7 cellular contexts compared by ENCODE assay signal in the genomic region with DNA sequence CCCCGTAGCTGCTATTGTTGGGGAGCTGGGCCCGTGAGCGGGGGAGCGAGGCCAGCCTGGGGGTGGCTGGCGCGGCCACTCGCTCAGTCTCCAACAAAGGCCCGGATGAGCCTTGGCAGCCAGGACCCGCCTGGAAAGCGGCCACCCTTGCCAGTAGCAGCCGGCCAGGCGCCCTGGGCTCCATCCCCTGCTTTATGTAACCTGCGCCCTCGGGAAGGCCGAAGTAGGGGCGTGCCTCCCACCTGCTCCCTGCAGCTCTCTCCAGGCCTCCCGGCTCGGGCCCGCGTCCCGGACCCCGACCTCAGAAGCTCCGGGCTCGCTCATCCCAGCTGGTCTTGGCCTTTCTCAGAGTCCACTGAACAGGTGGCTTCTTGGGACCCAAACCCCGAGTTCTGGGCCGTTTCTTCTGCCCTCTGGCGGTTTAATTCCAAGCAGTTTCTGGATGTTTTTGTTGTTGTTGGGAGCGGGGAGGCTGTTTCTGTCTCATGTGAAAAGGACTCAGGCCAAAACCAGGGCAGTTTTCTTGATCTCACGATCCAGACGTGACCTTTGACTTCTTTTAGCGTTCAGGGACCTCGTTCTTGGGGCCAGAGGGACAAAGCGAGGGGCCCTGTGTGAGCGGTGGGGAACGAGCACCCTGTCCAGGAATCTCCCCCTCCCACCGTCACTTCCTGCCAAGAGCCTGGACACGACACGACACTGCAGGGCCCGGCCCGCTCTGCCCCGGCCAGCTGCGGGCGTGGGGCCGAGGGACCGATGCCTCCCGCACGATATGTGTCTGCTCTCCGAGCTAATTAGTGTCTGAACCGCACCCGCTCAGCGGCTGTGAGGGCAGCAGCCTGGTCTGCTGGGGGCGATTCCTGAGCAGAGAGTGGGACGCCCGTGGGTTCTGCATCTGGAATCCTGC. TPM values are rescaled to one million over a fixed set of nuclear protein-coding genes. Genes with fewer than 3 reads are reported as not detected.
DNase-seq lines count a peak whose midpoint lies in the region; TF ChIP-seq lines count a peak whose summit lies in the region.

No MANE protein-coding gene starts in this region.

- H3K9ac ChIP-seq in KMS-11 (peak overlapping the region; percentile 40; the same call in 1 of the 2 replicates), smooth muscle cell (ENCODE audit: low read depth) (peak overlapping the region; percentile 83)

- H3K79me2 ChIP-seq in KMS-11 (ENCODE audit: insufficient read depth, low read depth) (peaks cover 17% of the 10 kb centered on the region; the same call in 1 of the 2 replicates), smooth muscle cell (ENCODE audit: low read depth) (peaks cover 45% of the 10 kb centered on the region)

- H2AFZ ChIP-seq in KMS-11 (ENCODE audit: low read depth) (no peak overlapping the region; the same call in 1 of the 2 replicates), smooth muscle cell (ENCODE audit: low read depth) (no peak overlapping the region)

- peaks cover 6% of the 10 kb centered on the region; the same call in 1 of the 2 replicates for H4K20me1 ChIP-seq in KMS-11 (ENCODE audit: insufficient read depth)
- H4K20me1 ChIP-seq in smooth muscle cell (ENCODE audit: low read depth), result peaks cover 47% of the 10 kb centered on the region

- H3K9me3 ChIP-seq in smooth muscle cell (replicated peaks; ENCODE audit: low read depth), result no peaks in the 10 kb centered on the region

- no peaks in the 10 kb centered on the region for H3K36me3 ChIP-seq in KMS-11 (ENCODE audit: insufficient read depth)
- no peaks in the 10 kb centered on the region for H3K36me3 ChIP-seq in smooth muscle cell (ENCODE audit: low read depth)

- DNase-seq in GM04503 (ENCODE audit: low read depth), result peak; percentile 36
- peak; percentile 27 for DNase-seq in T1000 (lab: John Stamatoyannopoulos, UW)
- peak; percentile 61 for DNase-seq in dedifferentiated amniotic fluid mesenchymal stem cell (ENCODE audit: extremely low spot score)
- DNase-seq in kidney glomerular epithelial cell (lab: John Stamatoyannopoulos, UW), result peak; percentile 59
- DNase-seq in smooth muscle cell (lab: John Stamatoyannopoulos, UW; ENCODE audit: unreplicated experiment), result peak; percentile 56
- DNase-seq in NCI-H1930 (lab: John Stamatoyannopoulos, UW), result no peak

- no peak overlapping the region; the same call in 1 of the 2 replicates for H3K27ac ChIP-seq in KMS-11
- H3K27ac ChIP-seq in smooth muscle cell (ENCODE audit: low read depth), result peak overlapping the region; percentile 90

- H3K4me1 ChIP-seq in KMS-11 (ENCODE audit: low read depth, poor library complexity, severe bottlenecking) (peaks cover 15% of the 10 kb centered on the region), smooth muscle cell (ENCODE audit: low read depth) (peaks cover 11% of the 10 kb centered on the region)

- peaks cover 6% of the 10 kb centered on the region for H3F3A ChIP-seq in smooth muscle cell (ENCODE audit: low read depth)

- H3K4me3 ChIP-seq in KMS-11 (IDR thresholded peaks at IDR 0.05; ENCODE audit: insufficient read depth, low read depth, low read length) (no peak overlapping the region), smooth muscle cell (peak overlapping the region; percentile 88)

- WGBS in smooth muscle cell (ENCODE audit: low lambda C conversion rate), result 4% methylated on average over 43 of the region's 54 CpGs

- TF ChIP-seq CTCF in KMS-11 (conservative IDR thresholded peaks at IDR 0.05; ENCODE audit: low read depth, low read length) (peak; percentile 56), smooth muscle cell (IDR thresholded peaks at IDR 0.05; ENCODE audit: borderline replicate concordance, insufficient read depth, poor library complexity, severe bottlenecking) (peak; percentile 46)

- H3K4me2 ChIP-seq in KMS-11 (peak overlapping the region; percentile 96), smooth muscle cell (peak overlapping the region; percentile 100)

- peaks cover 7% of the 10 kb centered on the region for H3K27me3 ChIP-seq in KMS-11 (ENCODE audit: insufficient read depth, low read depth)
- no peaks in the 10 kb centered on the region for H3K27me3 ChIP-seq in smooth muscle cell (ENCODE audit: low read depth)

RNA-seq across cellular contexts. Expression of a gene that starts 1.3 kb away (rescaled TPM):
- total RNA-seq in smooth muscle cell, result 67.7 and 72.7 TPM in 2 replicates
- 151 and 159 TPM in 2 replicates for polyA plus RNA-seq in smooth muscle cell

RNA-seq across cellular contexts. Expression of a gene that starts 11.0 kb away (rescaled TPM):
- not detected in 2 replicates for total RNA-seq in smooth muscle cell
- polyA plus RNA-seq in smooth muscle cell, result 0.23 and 0.64 TPM in 2 replicates

RNA-seq across cellular contexts. Expression of a gene that starts 25.5 kb away (rescaled TPM):
- 14.6 and 20.5 TPM in 2 replicates for total RNA-seq in smooth muscle cell
- polyA plus RNA-seq in smooth muscle cell, result 49.3 and 51.3 TPM in 2 replicates

RNA-seq across cellular contexts. Expression of a gene that starts 36.5 kb away (rescaled TPM):
- total RNA-seq in smooth muscle cell, result not detected in 2 replicates
- polyA plus RNA-seq in smooth muscle cell, result 0.24 TPM in 1 of 2 replicates, not detected in the other

RNA-seq across cellular contexts. Expression of a gene that starts 39.6 kb away (rescaled TPM):
- total RNA-seq in smooth muscle cell, result 431 and 469 TPM in 2 replicates
- 971 and 1,057 TPM in 2 replicates for polyA plus RNA-seq in smooth muscle cell

Comparison
In these comparisons a context has a peak if more than half of its experiments do, and no peak if none do; other contexts are left out.
1. DNase-seq: peak in GM04503 (single experiment), T1000 (single experiment), dedifferentiated amniotic fluid mesenchymal stem cell (single experiment), kidney glomerular epithelial cell (single experiment) and smooth muscle cell (single experiment); none in NCI-H1930 (0 of 2).